ENCODE assay signal across 11 cellular contexts in the genomic region with DNA sequence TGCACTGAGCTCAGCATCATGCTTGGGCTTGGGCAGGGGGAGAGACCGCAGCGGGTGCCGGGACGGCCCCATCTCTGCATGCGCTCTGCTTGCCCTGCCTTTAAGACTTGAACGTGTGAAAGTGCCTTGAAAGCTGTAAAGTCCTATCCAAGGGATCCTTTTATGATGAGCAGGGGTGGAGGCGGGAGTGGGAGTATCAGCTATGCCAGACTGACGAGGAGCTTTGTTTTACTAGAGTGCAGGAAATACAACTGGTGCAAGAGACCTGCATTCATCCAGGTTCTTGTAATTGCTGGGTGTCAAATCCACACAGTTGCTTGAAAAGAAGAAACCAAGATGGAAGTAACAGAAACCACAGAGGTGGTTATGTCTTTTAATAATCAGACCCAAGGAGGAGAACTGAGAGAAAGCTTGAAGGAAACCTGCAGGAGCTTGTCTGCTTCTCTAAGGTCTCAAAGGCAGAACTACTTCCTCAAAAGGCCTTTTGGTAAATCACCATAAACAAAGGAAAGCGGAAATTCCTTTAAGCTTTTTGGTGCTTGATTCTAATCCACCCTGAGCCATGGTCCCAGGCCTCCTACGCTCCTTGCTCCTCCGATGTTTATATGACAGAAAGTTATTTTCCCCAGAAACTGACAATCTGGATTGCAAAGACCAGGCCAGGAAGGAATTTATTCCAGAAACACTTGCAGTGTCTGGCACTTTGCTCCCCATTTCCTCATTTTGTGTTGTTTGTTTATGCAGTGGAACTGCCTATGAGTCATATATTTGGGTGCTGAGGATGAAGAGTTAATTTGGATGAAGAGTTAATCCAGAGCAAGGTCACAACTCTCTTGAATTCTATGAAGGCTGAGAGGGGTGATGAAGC. TPM values are rescaled to one million over a fixed set of nuclear protein-coding genes. Genes with fewer than 3 reads are reported as not detected.
A peak's percentile ranks its signal among the peaks of the same experiment; 100 is the strongest.
DNase-seq lines count a peak whose midpoint lies in the region; ATAC-seq and TF ChIP-seq lines count a peak whose summit lies in the region.
"Had no signal": no experiment of that assay in that cellular context is flagged by ENCODE, and none has a peak within 500 bp of the region (broad histone marks: within the 10 kb centered on the region; RNA-seq: fewer than 3 reads in every experiment).

No MANE protein-coding gene starts in this region.

- H3K4me3 ChIP-seq in GM12864 (ENCODE audit: low read depth, low read length) (no peak overlapping the region), NB4 (ENCODE audit: low read depth, low read length) (no peak overlapping the region), colonic mucosa (no peak overlapping the region), spleen (no peak overlapping the region), GM23248 (no peak overlapping the region)

- H3K27ac ChIP-seq in colonic mucosa (peak overlapping the region; percentile 48), spleen (peak overlapping the region in 5 of 8 donors; percentile 10 to 64 (median 54)), GM23248 (no peak overlapping the region)

- no peak overlapping the region for H3K4me2 ChIP-seq in GM23248 (ENCODE audit: unreplicated experiment)

- TF ChIP-seq CTCF in GM12864 (IDR thresholded peaks at IDR 0.05; ENCODE audit: low read depth, low read length, missing control alignments) (no peak), NB4 (IDR thresholded peaks at IDR 0.05; ENCODE audit: low read depth, low read length) (no peak), colonic mucosa (IDR thresholded peaks at IDR 0.05) (no peak), spleen (IDR thresholded peaks at IDR 0.05 in 8 of 11, conservative IDR thresholded peaks at IDR 0.05 in 3 of 11) (no peak)

- H3K36me3 ChIP-seq in colonic mucosa (no peaks in the 10 kb centered on the region), spleen (no peaks in the 10 kb centered on the region), GM23248 (ENCODE audit: low read depth) (no peaks in the 10 kb centered on the region)

- no peaks in the 10 kb centered on the region for H3K27me3 ChIP-seq in colonic mucosa
- no peaks in the 10 kb centered on the region for H3K27me3 ChIP-seq in spleen (replicated peaks in 1 of 7)
- H3K27me3 ChIP-seq in GM23248 (replicated peaks; ENCODE audit: insufficient read depth), result no peaks in the 10 kb centered on the region

- in situ Hi-C loops in GM23248 (cut with MboI), result no loop called here

- intact Hi-C loops in colonic mucosa (cut with DNase I), result no loop called here
- intact Hi-C loops in spleen (cut with DNase I; ENCODE audit: low total_unique reads), result no loop called here
- intact Hi-C loops in Right ventricle myocardium inferior (cut with DNase I), result no loop called here

- H4K20me1 ChIP-seq in GM23248 (ENCODE audit: insufficient read depth), result no peaks in the 10 kb centered on the region

- H3K4me1 ChIP-seq in colonic mucosa, result no peaks in the 10 kb centered on the region
- H3K4me1 ChIP-seq in spleen, result peaks cover 0 to 49% (median 26%) of the 10 kb centered on the region in 6 donors
- peaks cover 13% of the 10 kb centered on the region for H3K4me1 ChIP-seq in GM23248 (ENCODE audit: insufficient read depth)

- H3F3A ChIP-seq in GM23248 (ENCODE audit: insufficient read depth), result 0 out of 2 replicates have a peak, but pooled peaks cover 5% of the 10 kb centered on the region

- H3K9me2 ChIP-seq in GM23248 (ENCODE audit: insufficient read depth), result no peaks in the 10 kb centered on the region

- H3K9me3 ChIP-seq in colonic mucosa, result no peaks in the 10 kb centered on the region
- H3K9me3 ChIP-seq in spleen, result no peaks in the 10 kb centered on the region
- H3K9me3 ChIP-seq in GM23248 (ENCODE audit: low read depth), result no peaks in the 10 kb centered on the region

- H3K9ac ChIP-seq in colonic mucosa (ENCODE audit: low read depth in 2 of 2, low read length in 2 of 2) (no peak overlapping the region), GM23248 (no peak overlapping the region)

- WGBS in spleen, 5 donors, result 67 to 74% (median 71%) methylated on average over 11 of the region's 11 CpGs
- WGBS in GM23248 (ENCODE audit: low coverage in 1 of 2, low lambda C conversion rate in 2 of 2, missing lambda C conversion rate in 2 of 2), 2 experiments, result 82 to 86% methylated on average over 11 of the region's 11 CpGs

- no peak overlapping the region for H2AFZ ChIP-seq in GM23248

- DNase-seq in GM12864 (ENCODE audit: low read depth), result peak; percentile 12
- peak; percentile 85 for DNase-seq in NB4 (ENCODE audit: low read depth)
- no peak for DNase-seq in colonic mucosa
- no peak for DNase-seq in spleen
- no peak for DNase-seq in GM23248
- no peak for DNase-seq in RKO (ENCODE audit: low spot score)
- DNase-seq in Right ventricle myocardium inferior (ENCODE audit: missing footprints), result no peak
- DNase-seq: midbrain, NCI-H1417 treated with DMSO at 0.1 percent for 48 hours had no signal

- ATAC-seq in GM18511 (IDR thresholded peaks at IDR 0.05; ENCODE audit: unreplicated experiment), result no peak
- ATAC-seq in Right ventricle myocardium inferior, result no peak

- no peaks in the 10 kb centered on the region for H3K79me2 ChIP-seq in GM23248 (ENCODE audit: insufficient read depth)

- TF ChIP-seq POLR2A in NB4 (IDR thresholded peaks at IDR 0.05; ENCODE audit: extremely low read depth, insufficient read length) (no peak), spleen (IDR thresholded peaks at IDR 0.05) (no peak)

RNA-seq across cellular contexts. Expression of a gene that starts 51.3 kb away (rescaled TPM):
- total RNA-seq in colonic mucosa (not detected), spleen (not detected), Right ventricle myocardium inferior (not detected)
- polyA plus RNA-seq in spleen (under 1 TPM in 1 of 3 donors, not detected in 2; 0.06 TPM), GM23248 (2016; fragmentation: Nextera tagmentation; extraction: Ambion mirVana) (not detected in 2 replicates)
- total RNA-seq in GM23248 (2014; rRNA removed; shearing (Covaris generic)), result under 0.01 TPM in 1 of 2 replicates, not detected in the other
- total RNA-seq: ureter had no signal

Comparison
In these comparisons a context has a peak if more than half of its experiments do, and no peak if none do; other contexts are left out.
1. DNase-seq: peak in GM12864 (single experiment) and NB4 (single experiment); none in colonic mucosa (single experiment), spleen (single experiment), GM23248 (single experiment), RKO (single experiment) and Right ventricle myocardium inferior (single experiment).